In the genomic region with DNA sequence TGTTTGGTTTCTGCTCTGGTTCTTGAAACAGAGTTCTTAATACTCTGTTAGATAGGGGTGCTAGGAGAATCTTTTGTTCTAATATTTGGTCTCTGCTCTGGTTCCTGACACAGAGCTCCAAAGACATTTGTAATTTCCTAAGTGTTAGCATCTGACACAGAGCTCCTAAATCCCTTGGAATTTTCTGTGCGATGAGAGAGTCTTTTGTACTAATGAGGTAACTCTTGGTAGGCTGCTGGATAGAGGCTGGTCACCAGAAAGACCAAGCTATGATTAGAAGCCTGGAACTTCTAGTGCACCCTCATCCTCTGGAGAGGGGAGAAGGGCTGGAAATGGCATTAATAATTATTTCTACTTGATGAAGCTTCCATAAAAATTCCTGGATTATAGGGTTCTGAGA, we compare ENCODE assay signal across 26 cellular contexts. TPM values are rescaled to one million over a fixed set of nuclear protein-coding genes. Genes with fewer than 3 reads are reported as not detected.
"Had no signal": no experiment of that assay in that cellular context is flagged by ENCODE, and none has a peak within 500 bp of the region (broad histone marks: within the 10 kb centered on the region; RNA-seq: fewer than 3 reads in every experiment).

No MANE protein-coding gene starts in this region.

- H3K27ac ChIP-seq: left lung, lower lobe of right lung, neutrophil, parathyroid adenoma, psoas muscle, right lobe of liver, skin epidermis, spleen, tibial nerve, uterus had no signal

- H3K9ac ChIP-seq: parathyroid adenoma had no signal

- H3K9me3 Mint-ChIP-seq: type B pancreatic cell had no signal

- H3K4me3 ChIP-seq: left lung, lower lobe of right lung, psoas muscle, right lobe of liver, skin epidermis, spleen, tibial nerve, uterus had no signal

- H3K4me1 Mint-ChIP-seq: immature natural killer cell; naive thymus-derived CD8-positive, alpha-beta T cell; nephron; neural crest cell had no signal

- H3K4me3 Mint-ChIP-seq: immature natural killer cell; naive thymus-derived CD8-positive, alpha-beta T cell; nephron; neural crest cell; stimulated activated effector memory CD8-positive, alpha-beta T cell treated with anti-CD3 and anti-CD28 coated beads, Interleukin-12 subunit alpha, Interleukin-12 subunit beta, amount 100 ng/mL, for 72 hours; stimulated activated naive CD8-positive, alpha-beta T cell treated with anti-CD3 and anti-CD28 coated beads, Interleukin-15, amount 100 ng/mL, for 72 hours; type B pancreatic cell had no signal

- ATAC-seq: left colon; left lung; lower lobe of right lung; naive thymus-derived CD8-positive, alpha-beta T cell; psoas muscle; right lobe of liver; stimulated activated effector memory CD8-positive, alpha-beta T cell treated with anti-CD3 and anti-CD28 coated beads, Interleukin-12 subunit alpha, Interleukin-12 subunit beta, amount 100 ng/mL, for 72 hours; stimulated activated naive CD8-positive, alpha-beta T cell treated with anti-CD3 and anti-CD28 coated beads, Interleukin-15, amount 100 ng/mL, for 72 hours had no signal

- H3K9me3 ChIP-seq: lower lobe of right lung, neutrophil, psoas muscle, right lobe of liver, uterus had no signal

- H3K4me1 ChIP-seq: left lung, lower lobe of right lung, psoas muscle, right lobe of liver, spleen, tibial nerve, uterus had no signal

- H3K36me3 ChIP-seq: left lung, lower lobe of right lung, neutrophil, right lobe of liver, spleen, tibial nerve, uterus had no signal

- H2AFZ ChIP-seq: parathyroid adenoma had no signal

- H3K27ac Mint-ChIP-seq: immature natural killer cell; naive thymus-derived CD8-positive, alpha-beta T cell; nephron; stimulated activated effector memory CD8-positive, alpha-beta T cell treated with anti-CD3 and anti-CD28 coated beads, Interleukin-12 subunit alpha, Interleukin-12 subunit beta, amount 100 ng/mL, for 72 hours; stimulated activated naive CD8-positive, alpha-beta T cell treated with anti-CD3 and anti-CD28 coated beads, Interleukin-15, amount 100 ng/mL, for 72 hours; type B pancreatic cell had no signal

- H3K27me3 ChIP-seq: left lung, neutrophil, right lobe of liver, spleen, tibial nerve, uterus had no signal

- H3K36me3 Mint-ChIP-seq: stimulated activated effector memory CD8-positive, alpha-beta T cell treated with anti-CD3 and anti-CD28 coated beads, Interleukin-12 subunit alpha, Interleukin-12 subunit beta, amount 100 ng/mL, for 72 hours; type B pancreatic cell had no signal

- DNase-seq: hypothalamus; immature natural killer cell; kidney; left colon; left lung; lower lobe of right lung; mammary epithelial cell; mesenchymal stem cell; naive thymus-derived CD8-positive, alpha-beta T cell; occipital lobe; psoas muscle; right lobe of liver; spleen; stimulated activated CD4-positive, alpha-beta T cell treated with anti-CD3 and anti-CD28 coated beads, Interleukin-4, amount 100 ng/mL, for 24 hours; stimulated activated naive CD4-positive, alpha-beta T cell treated with Interleukin-2 at 50 U/mL for 16 hours; stimulated activated naive CD8-positive, alpha-beta T cell treated with anti-CD3 and anti-CD28 coated beads, Interleukin-15, amount 100 ng/mL, for 72 hours; substantia nigra; uterus had no signal

RNA-seq across cellular contexts. Expression of a gene that starts 7.7 kb away (rescaled TPM):
- polyA plus RNA-seq: naive thymus-derived CD8-positive, alpha-beta T cell had no signal
